22 cellular contexts compared by ENCODE assay signal in genomic region chr2:8219631-8220393, GRCh38.
DNase-seq lines count a peak whose midpoint lies in the region; ATAC-seq lines count a peak whose summit lies in the region.
"Had no signal": no experiment of that assay in that cellular context is flagged by ENCODE, and none has a peak within 500 bp of the region (broad histone marks: within the 10 kb centered on the region; RNA-seq: fewer than 3 reads in every experiment).

No MANE protein-coding gene starts in this region.

- H3K36me3 ChIP-seq in skeletal muscle satellite cell (ENCODE audit: insufficient read depth, low read length), result no peaks in the 10 kb centered on the region
- H3K36me3 ChIP-seq: adrenal gland, Peyer's patch, WERI-Rb-1 had no signal

- H3K4me1 ChIP-seq in skeletal muscle satellite cell (ENCODE audit: control insufficient read depth, insufficient read depth, low read length), result peaks cover 25% of the 10 kb centered on the region

- no peak overlapping the region for H3K9ac ChIP-seq in skeletal muscle satellite cell (ENCODE audit: low read depth, low read length)
- H3K9ac ChIP-seq: KMS-11 had no signal

- intact Hi-C loops in left ventricle myocardium superior (cut with micrococcal nuclease), result no loop called here

- no peaks in the 10 kb centered on the region for H3K9me3 ChIP-seq in skeletal muscle satellite cell (replicated peaks; ENCODE audit: low read length)
- H3K9me3 ChIP-seq: adrenal gland, Peyer's patch had no signal

- DNase-seq in HT1080 (ENCODE audit: low read depth) (peak; percentile 29), cerebellum (ENCODE audit: low spot score) (peak; percentile 81), left ventricle myocardium superior (peak; percentile 85), T-helper 1 cell (no peak), NCI-H1105 (lab: John Stamatoyannopoulos, UW) (no peak), DMS114 treated with DMSO at 0.1 percent for 48 hours (lab: John Stamatoyannopoulos, UW; ENCODE audit: unreplicated experiment) (no peak)
- DNase-seq: activated gamma-delta T cell treated with Interleukin-2 at 50 U/mL for 16 hours; activated T-cell treated with anti-CD3 and anti-CD28 coated beads for 4 hours; adrenal gland; CD8-positive, alpha-beta T cell; DMS79 treated with DMSO at 0.1 percent for 48 hours; HCEC 1CT; left colon; midbrain; NCI-H1048; NCI-H2029 treated with DMSO at 0.1 percent for 48 hours; Peyer's patch; retina; WERI-Rb-1 had no signal

- H3K4me3 ChIP-seq in skeletal muscle satellite cell (ENCODE audit: low read length), result no peak overlapping the region
- H3K4me3 ChIP-seq: adrenal gland, Peyer's patch, SK-N-MC had no signal

- H3K27me3 ChIP-seq in skeletal muscle satellite cell (ENCODE audit: control insufficient read depth, insufficient read depth, low read length), result no peaks in the 10 kb centered on the region
- H3K27me3 ChIP-seq: adrenal gland, Peyer's patch had no signal

- H3K4me2 ChIP-seq in skeletal muscle satellite cell (ENCODE audit: low read length), result peak overlapping the region; percentile 30
- H3K4me2 ChIP-seq: KMS-11 had no signal

- peak; percentile 98 for ATAC-seq in left ventricle myocardium superior
- ATAC-seq: CD8-positive, alpha-beta T cell; left colon had no signal

Comparison
In these comparisons a context has a peak if more than half of its experiments do, and no peak if none do; other contexts are left out.
1. DNase-seq: peak in HT1080 (single experiment), cerebellum (single experiment) and left ventricle myocardium superior (single experiment); none in T-helper 1 cell (0 of 5), NCI-H1105 (single experiment) and DMS114 treated with DMSO at 0.1 percent for 48 hours (single experiment).